Comparison of ENCODE assay signal across 10 cellular contexts in genomic region chr11:70205049-70205725, GRCh38. TPM values are rescaled to one million over a fixed set of nuclear protein-coding genes. Genes with fewer than 3 reads are reported as not detected.
DNase-seq lines count a peak whose midpoint lies in the region; ATAC-seq, FAIRE-seq and TF ChIP-seq lines count a peak whose summit lies in the region.
"Had no signal": no experiment of that assay in that cellular context is flagged by ENCODE, and none has a peak within 500 bp of the region (broad histone marks: within the 10 kb centered on the region; RNA-seq: fewer than 3 reads in every experiment).

No MANE protein-coding gene starts in this region.

- no peaks in the 10 kb centered on the region for H3K9me3 Mint-ChIP-seq in memory B cell

- SMC1A ChIA-PET in GM12878 (lab: Charles Lee; ENCODE audit: uncharacterized antibody, unreplicated experiment) = interaction anchor here (1.0 kb wide), 1 partner anchor 9 kb away, joined by 3 read pairs; no protein-coding TSS in a partner anchor

- H3K4me1 ChIP-seq in HUES48 (ENCODE audit: control insufficient read depth, insufficient read depth, low read length) = peaks cover 11% of the 10 kb centered on the region
- peaks cover 12% of the 10 kb centered on the region for H3K4me1 ChIP-seq in GM12878 (ENCODE audit: control insufficient read depth, insufficient read depth, low read length)

- H3K4me3 Mint-ChIP-seq in memory B cell = peak overlapping the region; percentile 91

- POLR2A ChIA-PET in AG04449 (lab: Yijun Ruan, JAX) (interaction anchor here (1.1 kb wide), 1 partner anchor 62 kb away, joined by 3 read pairs; no protein-coding TSS in a partner anchor), GM12878 (lab: Charles Lee) (interaction anchor here (0.5 kb wide), 1 partner anchor 181 kb away, joined by 4 read pairs; no protein-coding TSS in a partner anchor)

- no TSS peak for BruUV-seq in GM12878 (replicated peaks; lab: Mats Ljungman, UMichigan)

- FAIRE-seq in GM12878 (lab: Jason Lieb, UNC) = no peak

- TF ChIP-seq RAD21 in GM12878 (IDR thresholded peaks at IDR 0.05; ENCODE audit: insufficient read depth, low read depth, low read length) = no peak

- H3K9ac ChIP-seq in HUES48 (ENCODE audit: low read depth, low read length) (no peak overlapping the region), GM12878 (ENCODE audit: control insufficient read depth, insufficient read depth, low read length) (no peak overlapping the region)

- H3K79me2 ChIP-seq in GM12878 (ENCODE audit: control insufficient read depth, insufficient read depth, low read length) = peaks cover 27% of the 10 kb centered on the region

- H3K36me3 Mint-ChIP-seq in memory B cell = peaks cover 20% of the 10 kb centered on the region

- intact Hi-C loops in GM12878 (cut with micrococcal nuclease; ENCODE audit: unreplicated experiment) = loop anchor here (10.0 kb wide), 1 partner anchor 120 kb away; no protein-coding TSS in a partner anchor

- no peak; the same call in 1 of the 2 replicates for TF ChIP-seq POLR2A in GM12878 (IDR thresholded peaks at IDR 0.05; ENCODE audit: low read depth, low read length)

- H3K9me3 ChIP-seq in HUES48 (ENCODE audit: control insufficient read depth, insufficient read depth, low read length) = no peaks in the 10 kb centered on the region
- no peaks in the 10 kb centered on the region for H3K9me3 ChIP-seq in GM12878 (replicated peaks; ENCODE audit: control insufficient read depth, insufficient read depth, low read length)

- ATAC-seq in GM12878 (no peak), memory B cell (ENCODE audit: low read depth) (no peak)

- TF ChIP-seq CTCF in AG04449 (IDR thresholded peaks at IDR 0.05; ENCODE audit: insufficient read depth, low read length, missing control alignments) (no peak), GM12878 (IDR thresholded peaks at IDR 0.05 in 2 of 3, conservative IDR thresholded peaks at IDR 0.05 in 1 of 3; ENCODE audit: control insufficient read depth in 2 of 3, extremely low read depth in 1 of 3, insufficient read depth in 1 of 3, low read depth in 3 of 3, low read length in 3 of 3) (no peak), GM13976 (IDR thresholded peaks at IDR 0.05; ENCODE audit: borderline replicate concordance, control extremely low read depth, extremely low read depth, insufficient read depth, missing control alignments) (no peak)

- H3K27me3 Mint-ChIP-seq in memory B cell = no peaks in the 10 kb centered on the region

- H3K27me3 ChIP-seq in HUES48 (ENCODE audit: control insufficient read depth, insufficient read depth, low read length) (no peaks in the 10 kb centered on the region), GM12878 (replicated peaks in 1 of 2; ENCODE audit: control insufficient read depth in 2 of 2, insufficient read depth in 2 of 2, low read length in 1 of 2) (no peaks in the 10 kb centered on the region)

- 82% methylated on average over 12 of the region's 12 CpGs for WGBS in GM12878 (ENCODE audit: insufficient coverage, insufficient replicate concordance, low lambda C conversion rate, missing lambda C conversion rate)

- H3K4me3 ChIP-seq in AG04449 (ENCODE audit: low read depth, low read length) (peak overlapping the region; percentile 99), HUES48 (ENCODE audit: low read depth, low read length) (peak overlapping the region; percentile 94; the same call in 1 of the 2 replicates), GM12878 (peak overlapping the region; percentile 82)

- H3K36me3 ChIP-seq in HUES48 (ENCODE audit: control insufficient read depth, insufficient read depth, low read length) = peaks cover 41% of the 10 kb centered on the region
- H3K36me3 ChIP-seq in GM12878 (ENCODE audit: control insufficient read depth in 2 of 2, insufficient read depth in 2 of 2, low read length in 1 of 2) = peaks cover 7 to 13% of the 10 kb centered on the region in 2 experiments

- H3K4me2 ChIP-seq in GM12878 (ENCODE audit: control insufficient read depth, insufficient read depth) = peak overlapping the region; percentile 96

- RAD21 ChIA-PET in GM12878 (lab: Charles Lee; ENCODE audit: unreplicated experiment) = interaction anchor here (1.0 kb wide), 1 partner anchor 9 kb away, joined by 3 read pairs; no protein-coding TSS in a partner anchor

- H3K27ac ChIP-seq in HUES48 (ENCODE audit: low read depth, low read length) (peak overlapping the region; percentile 32), GM12878 (ENCODE audit: control insufficient read depth, insufficient read depth) (no peak overlapping the region)

- in situ Hi-C loops in GM12878 (cut with MboI) = no loop called here
- in situ Hi-C loops in GM13976 (cut with MboI; ENCODE audit: low sequenced_read_pairs, unreplicated experiment) = no loop called here

- peaks cover 6% of the 10 kb centered on the region; the same call in 1 of the 2 replicates for H4K20me1 ChIP-seq in GM12878 (ENCODE audit: control insufficient read depth, insufficient read depth)

- CTCF ChIA-PET in AG04449 (lab: Yijun Ruan, JAX) = interaction anchor here (0.9 to 11.3 kb wide), 6 partner anchors 17 to 301 kb away, joined by 3 to 200 read pairs (median 3); no protein-coding TSS in a partner anchor
- CTCF ChIA-PET in GM12878 (lab: Yijun Ruan, JAX) = interaction anchor here (1.2 to 2.1 kb wide), 4 partner anchors 9 to 290 kb away, joined by 4 to 8 read pairs (median 6); no protein-coding TSS in a partner anchor

- no peak overlapping the region for H2AFZ ChIP-seq in GM12878 (ENCODE audit: control insufficient read depth, low read depth, low read length)

- no peak for TF ChIP-seq EP300 in GM12878 (IDR thresholded peaks at IDR 0.05; ENCODE audit: borderline replicate concordance in 1 of 2, control insufficient read depth in 1 of 2, low read depth in 2 of 2, low read length in 2 of 2)

- H3K27ac Mint-ChIP-seq in memory B cell = peak overlapping the region; percentile 40

- DNase-seq in AG04449 (ENCODE audit: low read depth, low spot score) (no peak), GM12878 (ENCODE audit: low read depth, low spot score) (no peak), memory B cell (ENCODE audit: low spot score in 2 of 2) (no peak), GM13976 (ENCODE audit: low spot score) (no peak), occipital lobe (lab: John Stamatoyannopoulos, UW) (no peak), iPS-NIHi7 (ENCODE audit: extremely low spot score) (no peak), NCI-H1417 treated with DMSO at 0.1 percent for 48 hours (lab: John Stamatoyannopoulos, UW) (no peak)
- DNase-seq: Kasumi-1, T-helper 9 cell had no signal

- H3K4me1 Mint-ChIP-seq in memory B cell = peaks cover 30% of the 10 kb centered on the region

TF ChIP-seq in GM12878, 131 proteins besides CTCF, POLR2A, EP300 and RAD21 (continues in another document):
- TF ChIP-seq, protein P1, sequence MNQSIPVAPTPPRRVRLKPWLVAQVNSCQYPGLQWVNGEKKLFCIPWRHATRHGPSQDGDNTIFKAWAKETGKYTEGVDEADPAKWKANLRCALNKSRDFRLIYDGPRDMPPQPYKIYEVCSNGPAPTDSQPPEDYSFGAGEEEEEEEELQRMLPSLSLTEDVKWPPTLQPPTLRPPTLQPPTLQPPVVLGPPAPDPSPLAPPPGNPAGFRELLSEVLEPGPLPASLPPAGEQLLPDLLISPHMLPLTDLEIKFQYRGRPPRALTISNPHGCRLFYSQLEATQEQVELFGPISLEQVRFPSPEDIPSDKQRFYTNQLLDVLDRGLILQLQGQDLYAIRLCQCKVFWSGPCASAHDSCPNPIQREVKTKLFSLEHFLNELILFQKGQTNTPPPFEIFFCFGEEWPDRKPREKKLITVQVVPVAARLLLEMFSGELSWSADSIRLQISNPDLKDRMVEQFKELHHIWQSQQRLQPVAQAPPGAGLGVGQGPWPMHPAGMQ (IDR thresholded peaks at IDR 0.05; ENCODE audit: borderline replicate concordance) = no peak
- TF ChIP-seq BMI1 (IDR thresholded peaks at IDR 0.05; ENCODE audit: borderline replicate concordance) (no peak), ZBTB11 (CRISPR knock-in tag; IDR thresholded peaks at IDR 0.05) (no peak), SREBF1 (IDR thresholded peaks at IDR 0.05; ENCODE audit: low read length) (no peak)

RNA-seq across cellular contexts. Expression of gene FADD, which starts 2.1 kb away (rescaled TPM):
- total RNA-seq in GM12878 (2013; cell fraction: nucleolus; rRNA removed) = 15.8 and 18.2 TPM in 2 replicates
- total RNA-seq in GM12878 (2014; rRNA removed) (20.7 and 21.9 TPM in 2 replicates), GM12878 (2014; rRNA removed; fragmentation: Illumina TruSeq; extraction: Trizol) (18.8 and 21.2 TPM in 2 replicates), GM12878 (2021) (31.2 and 32.7 TPM in 2 replicates), occipital lobe (16.1 TPM)
- 10.8 TPM for polyA plus RNA-seq in GM12878 (2011; ENCODE audit: low read depth)
- polyA plus RNA-seq in GM12878 (2011; rRNA removed) (16.2 and 21.8 TPM in 2 replicates), GM12878 (2014; fragmentation: Illumina TruSeq; extraction: Trizol) (12.4 and 18.7 TPM in 2 replicates), GM12878 (2014; fragmentation: Nextera tagmentation; extraction: Ambion mirVana) (under 1 TPM; 0.32 to 0.88 TPM), GM12878 (2014; rRNA removed) (36.8 and 43.1 TPM in 2 replicates), GM12878 (2016; fragmentation: Nextera tagmentation; extraction: Ambion mirVana) (10 to 100 TPM; 35.8 to 38.7 TPM)
- polyA plus RNA-seq in GM12878 (2011; cell fraction: cytosol; rRNA removed) = 20.2 and 26.4 TPM in 2 replicates
- polyA plus RNA-seq in GM12878 (2011; cell fraction: nucleus; rRNA removed) = 13.0 and 14.5 TPM in 2 replicates
- polyA plus RNA-seq in GM12878 (2012) = 13.6 and 18.2 TPM in 2 replicates
- 18.1 and 24.3 TPM in 2 replicates for polyA minus RNA-seq in GM12878 (2011; rRNA and poly(A)+ RNA removed)
- 7.9 and 8.4 TPM in 2 replicates for polyA minus RNA-seq in GM12878 (2011; cell fraction: cytosol; rRNA and poly(A)+ RNA removed)
- polyA minus RNA-seq in GM12878 (2011; cell fraction: nucleus; rRNA and poly(A)+ RNA removed) = 13.2 and 18.3 TPM in 2 replicates
